ENCODE assay signal across 19 cellular contexts in genomic region chr2:148944536-148944935, GRCh38.
A peak's percentile ranks its signal among the peaks of the same experiment; 100 is the strongest.
DNase-seq lines count a peak whose midpoint lies in the region; ATAC-seq, FAIRE-seq and TF ChIP-seq lines count a peak whose summit lies in the region.
"Had no signal": no experiment of that assay in that cellular context is flagged by ENCODE, and none has a peak within 500 bp of the region (broad histone marks: within the 10 kb centered on the region; RNA-seq: fewer than 3 reads in every experiment).

No MANE protein-coding gene starts in this region.

- no peak overlapping the region for H3K4me2 ChIP-seq in GM12878 (ENCODE audit: control insufficient read depth, insufficient read depth)
- H3K4me2 ChIP-seq: BLaER1 treated with 17β-estradiol and CSF1 and Interleukin-3, amounts not matched to agents 10 nM and 100 nM; KMS-11 had no signal

- in situ Hi-C loops in GM12878 (cut with MboI), result no loop called here

- H3K27me3 ChIP-seq in GM12878 (replicated peaks in 1 of 2; ENCODE audit: control insufficient read depth in 2 of 2, insufficient read depth in 2 of 2, low read length in 1 of 2), result no peaks in the 10 kb centered on the region
- H3K27me3 ChIP-seq: BLaER1 treated with 17β-estradiol and CSF1 and Interleukin-3, amounts not matched to agents 10 nM and 100 nM had no signal

- no peak overlapping the region for H3K4me3 Mint-ChIP-seq in activated T-helper 2 cell treated with anti-CD3 and anti-CD28 coated beads, Interferon-gamma antibody, Interleukin-2, Interleukin-4, amounts not matched to agents 10 μg/mL and 5 μg/mL and 100 μg/mL, durations not matched to agents 14 hours and 24 hours and 36 hours (ENCODE audit: low read depth)
- H3K4me3 Mint-ChIP-seq: B cell; CD8-positive, alpha-beta T cell had no signal

- H3K4me1 ChIP-seq in GM12878 (ENCODE audit: control insufficient read depth, insufficient read depth, low read length), result no peaks in the 10 kb centered on the region

- no peaks in the 10 kb centered on the region for H3K9me3 Mint-ChIP-seq in activated T-helper 2 cell treated with anti-CD3 and anti-CD28 coated beads, Interferon-gamma antibody, Interleukin-2, Interleukin-4, amounts not matched to agents 10 μg/mL and 5 μg/mL and 100 μg/mL, durations not matched to agents 14 hours and 24 hours and 36 hours
- H3K9me3 Mint-ChIP-seq: CD8-positive, alpha-beta T cell had no signal

- no peaks in the 10 kb centered on the region for H3K4me1 Mint-ChIP-seq in activated T-helper 2 cell treated with anti-CD3 and anti-CD28 coated beads, Interferon-gamma antibody, Interleukin-2, Interleukin-4, amounts not matched to agents 10 μg/mL and 5 μg/mL and 100 μg/mL, durations not matched to agents 14 hours and 24 hours and 36 hours (ENCODE audit: low read depth)

- H3K36me3 Mint-ChIP-seq in activated T-helper 2 cell treated with anti-CD3 and anti-CD28 coated beads, Interferon-gamma antibody, Interleukin-2, Interleukin-4, amounts not matched to agents 10 μg/mL and 5 μg/mL and 100 μg/mL, durations not matched to agents 14 hours and 24 hours and 36 hours (ENCODE audit: low read depth), result peaks cover 2% of the 10 kb centered on the region
- H3K36me3 Mint-ChIP-seq: CD8-positive, alpha-beta T cell had no signal

- no peak for TF ChIP-seq POLR2A in GM12878 (IDR thresholded peaks at IDR 0.05; ENCODE audit: low read depth, low read length)

- no peaks in the 10 kb centered on the region for H3K27me3 Mint-ChIP-seq in activated T-helper 2 cell treated with anti-CD3 and anti-CD28 coated beads, Interferon-gamma antibody, Interleukin-2, Interleukin-4, amounts not matched to agents 10 μg/mL and 5 μg/mL and 100 μg/mL, durations not matched to agents 14 hours and 24 hours and 36 hours (ENCODE audit: low read depth)
- H3K27me3 Mint-ChIP-seq: B cell had no signal

- no peak for DNase-seq in GM12878 (ENCODE audit: low read depth, low spot score)
- DNase-seq in activated T-helper 2 cell treated with anti-CD3 and anti-CD28 coated beads, Interferon-gamma antibody, Interleukin-2, Interleukin-4, amounts not matched to agents 10 μg/mL and 5 μg/mL and 100 μg/mL, durations not matched to agents 14 hours and 24 hours and 36 hours (ENCODE audit: low spot score), result no peak
- DNase-seq: CD8-positive, alpha-beta T cell; DMS 273 treated with DMSO at 0.1 percent for 48 hours; DMS53; DND-41; EL; GM23248 had no signal

- H3K4me3 ChIP-seq in GM12878, result no peak overlapping the region
- H3K4me3 ChIP-seq: BLaER1 treated with 17β-estradiol and CSF1 and Interleukin-3, amounts not matched to agents 10 nM and 100 nM; GM23248; HAP-1 had no signal

- ATAC-seq in GM18867 (IDR thresholded peaks at IDR 0.05; ENCODE audit: unreplicated experiment), result peak; percentile 61
- peak; percentile 63 for ATAC-seq in GM21717 (IDR thresholded peaks at IDR 0.05; ENCODE audit: unreplicated experiment)
- ATAC-seq in GM12878, result peak; percentile 52
- ATAC-seq in GM18511 (IDR thresholded peaks at IDR 0.05; ENCODE audit: unreplicated experiment), result no peak
- no peak for ATAC-seq in GM19351 (IDR thresholded peaks at IDR 0.05; ENCODE audit: unreplicated experiment)
- ATAC-seq: CD8-positive, alpha-beta T cell had no signal

- RAD21 ChIA-PET in GM12878 (lab: Charles Lee; ENCODE audit: unreplicated experiment), result no interaction called here

- TF ChIP-seq EP300 in GM12878 (IDR thresholded peaks at IDR 0.05; ENCODE audit: borderline replicate concordance in 1 of 2, control insufficient read depth in 1 of 2, low read depth in 2 of 2, low read length in 2 of 2), result no peak

- FAIRE-seq in GM12878 (lab: Jason Lieb, UNC), result no peak
- FAIRE-seq: GM12892, GM19239 had no signal

- TF ChIP-seq RAD21 in GM12878 (IDR thresholded peaks at IDR 0.05; ENCODE audit: insufficient read depth, low read depth, low read length), result no peak

- H3K27ac ChIP-seq in GM12878 (ENCODE audit: control insufficient read depth, insufficient read depth), result no peak overlapping the region
- H3K27ac ChIP-seq: BLaER1 treated with 17β-estradiol and CSF1 and Interleukin-3, amounts not matched to agents 10 nM and 100 nM; GM23248; HL-60; KMS-11 had no signal

- no peaks in the 10 kb centered on the region; the same call in 2 of the 3 replicates for H3K9me3 ChIP-seq in GM12878 (replicated peaks; ENCODE audit: control insufficient read depth, insufficient read depth, low read length)
- H3K9me3 ChIP-seq: HAP-1 had no signal

- no TSS peak for BruUV-seq in GM12878 (replicated peaks; lab: Mats Ljungman, UMichigan)

- no peak for TF ChIP-seq CTCF in GM12878 (IDR thresholded peaks at IDR 0.05 in 2 of 3, conservative IDR thresholded peaks at IDR 0.05 in 1 of 3; ENCODE audit: control insufficient read depth in 2 of 3, extremely low read depth in 1 of 3, insufficient read depth in 1 of 3, low read depth in 3 of 3, low read length in 3 of 3)

- intact Hi-C loops in GM12878 (cut with micrococcal nuclease; ENCODE audit: unreplicated experiment), result no loop called here
- intact Hi-C loops in activated T-helper 2 cell treated with anti-CD3 and anti-CD28 coated beads, Interferon-gamma antibody, Interleukin-2, Interleukin-4, amounts not matched to agents 10 μg/mL and 5 μg/mL and 100 μg/mL, durations not matched to agents 14 hours and 24 hours and 36 hours (cut with micrococcal nuclease), result no loop called here

- no peaks in the 10 kb centered on the region for H3K36me3 ChIP-seq in GM12878 (ENCODE audit: control insufficient read depth in 2 of 2, insufficient read depth in 2 of 2, low read length in 1 of 2)

- SMC1A ChIA-PET in GM12878 (lab: Charles Lee; ENCODE audit: uncharacterized antibody, unreplicated experiment), result no interaction called here

- 65% methylated on average over 4 of the region's 4 CpGs for WGBS in GM12878 (ENCODE audit: insufficient coverage, insufficient replicate concordance, low lambda C conversion rate, missing lambda C conversion rate)

- no peaks in the 10 kb centered on the region for H3K79me2 ChIP-seq in GM12878 (ENCODE audit: control insufficient read depth, insufficient read depth, low read length)

- H3K9ac ChIP-seq in GM12878 (ENCODE audit: control insufficient read depth, insufficient read depth, low read length), result no peak overlapping the region
- H3K9ac ChIP-seq: BLaER1 treated with 17β-estradiol and CSF1 and Interleukin-3, amounts not matched to agents 10 nM and 100 nM; GM23248; KMS-11 had no signal

- H3K27ac Mint-ChIP-seq in activated T-helper 2 cell treated with anti-CD3 and anti-CD28 coated beads, Interferon-gamma antibody, Interleukin-2, Interleukin-4, amounts not matched to agents 10 μg/mL and 5 μg/mL and 100 μg/mL, durations not matched to agents 14 hours and 24 hours and 36 hours, result no peak overlapping the region
- H3K27ac Mint-ChIP-seq: B cell; CD8-positive, alpha-beta T cell had no signal

- no peaks in the 10 kb centered on the region for H4K20me1 ChIP-seq in GM12878 (ENCODE audit: control insufficient read depth, insufficient read depth)
- H4K20me1 ChIP-seq: BLaER1 treated with 17β-estradiol and CSF1 and Interleukin-3, amounts not matched to agents 10 nM and 100 nM had no signal

- H2AFZ ChIP-seq in GM12878 (ENCODE audit: control insufficient read depth, low read depth, low read length), result no peak overlapping the region
- H2AFZ ChIP-seq: GM23248 had no signal

- POLR2A ChIA-PET in GM12878 (lab: Charles Lee), result no interaction called here

- CTCF ChIA-PET in GM12878 (lab: Yijun Ruan, JAX), result no interaction called here

TF ChIP-seq in GM12878, 131 proteins besides CTCF, POLR2A, EP300 and RAD21 (continues in another document):
- TF ChIP-seq JUND (IDR thresholded peaks at IDR 0.05; ENCODE audit: low read depth, low read length), result no peak
- no peak for TF ChIP-seq NBN (IDR thresholded peaks at IDR 0.05)
- TF ChIP-seq ZBTB33 (IDR thresholded peaks at IDR 0.05), result no peak
- TF ChIP-seq STAT3 (IDR thresholded peaks at IDR 0.05; ENCODE audit: low read depth, low read length), result no peak
- TF ChIP-seq EGR1 (IDR thresholded peaks at IDR 0.05; ENCODE audit: borderline replicate concordance in 1 of 2, low read depth in 2 of 2, low read length in 2 of 2), result no peak
- TF ChIP-seq RBBP5 (conservative IDR thresholded peaks at IDR 0.05), result no peak
- no peak for TF ChIP-seq PAX8 (IDR thresholded peaks at IDR 0.05)
- TF ChIP-seq HSF1 (IDR thresholded peaks at IDR 0.05; ENCODE audit: low read depth, low read length), result no peak
- TF ChIP-seq POLR2AphosphoS5 (IDR thresholded peaks at IDR 0.05; ENCODE audit: low read length), result no peak
- no peak for TF ChIP-seq ZNF622 (IDR thresholded peaks at IDR 0.05)

Comparison
In these comparisons a context has a peak if more than half of its experiments do, and no peak if none do; other contexts are left out.
1. ATAC-seq: peak in GM18867 (single experiment), GM21717 (single experiment) and GM12878 (single experiment); none in GM18511 (single experiment) and GM19351 (single experiment).